Comparison of ENCODE assay signal across 10 cellular contexts in the genomic region with DNA sequence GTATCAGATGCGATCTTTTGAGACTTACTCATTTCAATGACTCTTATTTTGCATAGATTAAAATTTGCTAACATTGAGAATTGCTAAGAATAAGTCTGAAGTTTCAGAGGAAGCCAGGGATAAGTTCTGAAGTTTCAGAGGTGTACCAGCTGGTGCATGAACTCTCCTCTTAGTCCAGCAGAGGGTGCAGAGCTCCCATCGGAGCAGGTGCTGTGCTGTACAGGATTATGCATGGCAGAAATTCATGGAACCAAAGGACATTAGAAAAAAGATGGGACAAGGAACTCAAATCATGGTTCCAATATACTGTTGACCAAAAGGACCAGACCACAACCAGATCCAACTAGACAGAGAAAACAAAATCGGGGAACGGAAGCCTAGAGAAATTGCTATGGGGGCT. TPM values are rescaled to one million over a fixed set of nuclear protein-coding genes. Genes with fewer than 3 reads are reported as not detected.
DNase-seq lines count a peak whose midpoint lies in the region; ATAC-seq and TF ChIP-seq lines count a peak whose summit lies in the region.
"Had no signal": no experiment of that assay in that cellular context is flagged by ENCODE, and none has a peak within 500 bp of the region (broad histone marks: within the 10 kb centered on the region; RNA-seq: fewer than 3 reads in every experiment).

No MANE protein-coding gene starts in this region.

- 9% methylated on average over 4 of the region's 4 CpGs for WGBS in GM23248 (ENCODE audit: low coverage in 1 of 2, low lambda C conversion rate in 2 of 2, missing lambda C conversion rate in 2 of 2), 2 experiments

- no peak overlapping the region for H3K9ac ChIP-seq in GM23248

- intact Hi-C loops in A673 (cut with micrococcal nuclease; ENCODE audit: unreplicated experiment) (no loop called here), left ventricle myocardium inferior (cut with micrococcal nuclease) (no loop called here)

- H3K4me3 ChIP-seq in A673 (ENCODE audit: low read depth, low read length, poor library complexity, severe bottlenecking) (no peak overlapping the region), GM23248 (no peak overlapping the region), left ventricle myocardium inferior (no peak overlapping the region)
- H3K4me3 ChIP-seq: SJSA1 had no signal

- no peaks in the 10 kb centered on the region for H4K20me1 ChIP-seq in GM23248 (ENCODE audit: insufficient read depth)

- H3K4me1 ChIP-seq in A673 (ENCODE audit: insufficient read depth, low read length, poor library complexity, severe bottlenecking): no peaks in the 10 kb centered on the region
- no peaks in the 10 kb centered on the region for H3K4me1 ChIP-seq in GM23248 (ENCODE audit: insufficient read depth)
- H3K4me1 ChIP-seq in foreskin keratinocyte: no peaks in the 10 kb centered on the region
- H3K4me1 ChIP-seq in left ventricle myocardium inferior: no peaks in the 10 kb centered on the region
- H3K4me1 ChIP-seq: SJSA1 had no signal

- H3K9me3 ChIP-seq in A673 (ENCODE audit: low read depth, low read length, poor library complexity, severe bottlenecking): no peaks in the 10 kb centered on the region
- no peaks in the 10 kb centered on the region for H3K9me3 ChIP-seq in GM23248 (ENCODE audit: low read depth)
- H3K9me3 ChIP-seq in left ventricle myocardium inferior (replicated peaks): no peaks in the 10 kb centered on the region
- H3K9me3 ChIP-seq: SJSA1 had no signal

- POLR2A ChIA-PET in A673 (lab: Charles Lee; ENCODE audit: low non-redundant PET): no interaction called here

- CTCF ChIA-PET in A673 (lab: Charles Lee): no interaction called here

- H2AFZ ChIP-seq in GM23248: no peak overlapping the region

- H3K27me3 ChIP-seq in A673 (replicated peaks; ENCODE audit: insufficient read depth, low read depth, low read length, poor library complexity) (no peaks in the 10 kb centered on the region), GM23248 (replicated peaks; ENCODE audit: insufficient read depth) (no peaks in the 10 kb centered on the region), foreskin keratinocyte (no peaks in the 10 kb centered on the region), left ventricle myocardium inferior (ENCODE audit: low read depth) (no peaks in the 10 kb centered on the region)
- H3K27me3 ChIP-seq: SJSA1 had no signal

- TF ChIP-seq CTCF in A673 (conservative IDR thresholded peaks at IDR 0.05; ENCODE audit: low read depth, low read length): 0 out of 2 replicates have a peak, but pooled peaks have one; percentile 36
- peak; percentile 55 for TF ChIP-seq CTCF in foreskin keratinocyte (conservative IDR thresholded peaks at IDR 0.05)
- TF ChIP-seq CTCF in left ventricle myocardium inferior (IDR thresholded peaks at IDR 0.05; ENCODE audit: borderline replicate concordance): no peak

- in situ Hi-C loops in GM23248 (cut with MboI): no loop called here

- peak; percentile 66 for ATAC-seq in foreskin keratinocyte
- no peak for ATAC-seq in GM18861 (IDR thresholded peaks at IDR 0.05; ENCODE audit: unreplicated experiment)
- ATAC-seq: activated naive CD4-positive, alpha-beta T cell treated with anti-CD3 and anti-CD28 coated beads, Interleukin-2, amount 50 U/mL, for 72 hours had no signal

- H3K27ac ChIP-seq in A673 (ENCODE audit: low read depth, low read length, poor library complexity, severe bottlenecking) (no peak overlapping the region), GM23248 (no peak overlapping the region), foreskin keratinocyte (no peak overlapping the region), left ventricle myocardium inferior (replicated peaks) (no peak overlapping the region)
- H3K27ac ChIP-seq: SJSA1 had no signal

- no peaks in the 10 kb centered on the region for H3F3A ChIP-seq in GM23248 (ENCODE audit: insufficient read depth)

- DNase-seq in A673 (ENCODE audit: low spot score): no peak
- DNase-seq in GM23248: peak; percentile 38
- DNase-seq in NCI-H82 (lab: John Stamatoyannopoulos, UW): peak; percentile 72
- peak in 1 of 2 donors; percentile 17 for DNase-seq in foreskin keratinocyte
- no peak for DNase-seq in retina
- DNase-seq in DMS114 treated with DMSO at 0.1 percent for 48 hours (lab: John Stamatoyannopoulos, UW; ENCODE audit: unreplicated experiment): no peak
- no peak for DNase-seq in left ventricle myocardium inferior

- H3K36me3 ChIP-seq in A673 (ENCODE audit: insufficient read depth, low read length, poor library complexity, severe bottlenecking) (no peaks in the 10 kb centered on the region), GM23248 (ENCODE audit: low read depth) (no peaks in the 10 kb centered on the region), left ventricle myocardium inferior (no peaks in the 10 kb centered on the region)
- H3K36me3 ChIP-seq: SJSA1 had no signal

- no peak overlapping the region for H3K4me2 ChIP-seq in GM23248 (ENCODE audit: unreplicated experiment)

- H3K9me2 ChIP-seq in GM23248 (ENCODE audit: insufficient read depth): no peaks in the 10 kb centered on the region

- BruUV-seq in A673 (replicated peaks; lab: Mats Ljungman, UMichigan): no TSS peak

- no peaks in the 10 kb centered on the region for H3K79me2 ChIP-seq in GM23248 (ENCODE audit: insufficient read depth)

RNA-seq across cellular contexts. Expression of gene MGAM2, which starts 41.9 kb away (rescaled TPM):
- total RNA-seq in A673 (2021) (not detected in 2 replicates), foreskin keratinocyte (not detected in 2 replicates), left ventricle myocardium inferior (not detected)
- total RNA-seq in GM23248 (2014; rRNA removed; shearing (Covaris generic)): not detected in 2 replicates
- polyA plus RNA-seq in GM23248 (2016; fragmentation: Nextera tagmentation; extraction: Ambion mirVana) (not detected in 2 replicates), foreskin keratinocyte (not detected in 2 replicates)
- total RNA-seq: activated naive CD4-positive, alpha-beta T cell treated with anti-CD3 and anti-CD28 coated beads, Interleukin-2, amount 50 U/mL, for 72 hours; SJSA1 had no signal

Comparison
In these comparisons a context has a peak if more than half of its experiments do, and no peak if none do; other contexts are left out.
1. DNase-seq: peak in GM23248 (single experiment) and NCI-H82 (single experiment); none in A673 (single experiment), retina (single experiment), DMS114 treated with DMSO at 0.1 percent for 48 hours (single experiment) and left ventricle myocardium inferior (single experiment).